ENCODE assay signal across 8 cellular contexts in the genomic region with DNA sequence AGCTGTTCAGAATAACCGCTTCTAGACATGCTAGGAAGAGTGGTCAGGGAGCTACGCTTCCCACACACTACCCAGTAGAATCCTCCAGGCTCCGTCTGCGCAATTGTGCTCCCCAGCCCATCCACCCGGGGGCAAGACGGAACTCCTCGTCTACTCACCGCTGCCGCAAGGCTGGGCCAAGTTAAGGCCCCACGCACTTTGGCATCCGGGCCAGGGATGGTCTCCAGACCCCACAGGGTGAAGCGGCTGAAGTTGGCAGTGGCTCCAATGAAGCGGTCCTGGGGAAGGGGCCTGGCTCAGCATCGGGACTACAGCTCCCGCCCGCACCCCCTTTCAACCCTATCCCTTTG. TPM values are rescaled to one million over a fixed set of nuclear protein-coding genes. Genes with fewer than 3 reads are reported as not detected.
DNase-seq lines count a peak whose midpoint lies in the region; ATAC-seq and TF ChIP-seq lines count a peak whose summit lies in the region.

No MANE protein-coding gene starts in this region.

- peaks cover 34% of the 10 kb centered on the region for H3K4me1 Mint-ChIP-seq in activated naive CD4-positive, alpha-beta T cell treated with anti-CD3 and anti-CD28 coated beads, Interleukin-2, amount 50 U/mL, for 24 hours

- H4K20me1 ChIP-seq in BLaER1 treated with 17β-estradiol and CSF1 and Interleukin-3, amounts not matched to agents 10 nM and 100 nM: peaks cover 28 to 56% (median 48%) of the 10 kb centered on the region in 11 experiments; a peak in 21 of 22 replicates

- H3K4me3 ChIP-seq in BLaER1 treated with 17β-estradiol and CSF1 and Interleukin-3, amounts not matched to agents 10 nM and 100 nM: peak overlapping the region; percentile 63 to 97 (median 86)
- H3K4me3 ChIP-seq in left ventricle myocardium inferior (peak overlapping the region; percentile 90), skeletal muscle cell (ENCODE audit: low read depth, low read length) (peak overlapping the region; percentile 73)

- H3K27me3 ChIP-seq in BLaER1 treated with 17β-estradiol and CSF1 and Interleukin-3, amounts not matched to agents 10 nM and 100 nM: no peaks in the 10 kb centered on the region
- no peaks in the 10 kb centered on the region for H3K27me3 ChIP-seq in left ventricle myocardium inferior (ENCODE audit: low read depth)

- peaks cover 44 to 49% (median 47%) of the 10 kb centered on the region in 11 experiments for H3K36me3 ChIP-seq in BLaER1 treated with 17β-estradiol and CSF1 and Interleukin-3, amounts not matched to agents 10 nM and 100 nM
- H3K36me3 ChIP-seq in left ventricle myocardium inferior: peaks cover 44% of the 10 kb centered on the region

- peak overlapping the region; percentile 96 for H3K27ac Mint-ChIP-seq in activated naive CD4-positive, alpha-beta T cell treated with anti-CD3 and anti-CD28 coated beads, Interleukin-2, amount 50 U/mL, for 24 hours

- DNase-seq in M059J (ENCODE audit: low read depth): peak; percentile 62
- no peak for DNase-seq in left ventricle myocardium inferior
- DNase-seq in skeletal muscle cell (ENCODE audit: low read depth): peak; percentile 14
- DNase-seq in amniotic stem cell (lab: John Stamatoyannopoulos, UW): no peak
- DNase-seq in mucosa of gallbladder (ENCODE audit: low spot score): no peak

- no peaks in the 10 kb centered on the region for H3K9me3 ChIP-seq in BLaER1 treated with 17β-estradiol and CSF1 and Interleukin-3, amounts not matched to agents 10 nM and 100 nM (replicated peaks in 1 of 11)
- H3K9me3 ChIP-seq in left ventricle myocardium inferior (replicated peaks): no peaks in the 10 kb centered on the region

- H3K4me2 ChIP-seq in BLaER1 treated with 17β-estradiol and CSF1 and Interleukin-3, amounts not matched to agents 10 nM and 100 nM: peak overlapping the region; percentile 92 to 99 (median 96)

- peaks cover 7% of the 10 kb centered on the region for H3K36me3 Mint-ChIP-seq in activated naive CD4-positive, alpha-beta T cell treated with anti-CD3 and anti-CD28 coated beads, Interleukin-2, amount 50 U/mL, for 24 hours

- intact Hi-C loops in left ventricle myocardium inferior (cut with micrococcal nuclease): loop anchor here (10.0 kb wide), 1 partner anchor 95 kb away; no protein-coding TSS in a partner anchor

- peak overlapping the region; percentile 11 to 93 (median 87); a peak in 21 of 22 replicates for H3K27ac ChIP-seq in BLaER1 treated with 17β-estradiol and CSF1 and Interleukin-3, amounts not matched to agents 10 nM and 100 nM
- H3K27ac ChIP-seq in left ventricle myocardium inferior (replicated peaks): peak overlapping the region; percentile 97

- peak overlapping the region; percentile 80 to 94 (median 89) for H3K9ac ChIP-seq in BLaER1 treated with 17β-estradiol and CSF1 and Interleukin-3, amounts not matched to agents 10 nM and 100 nM

- peak overlapping the region; percentile 94 for H3K4me3 Mint-ChIP-seq in activated naive CD4-positive, alpha-beta T cell treated with anti-CD3 and anti-CD28 coated beads, Interleukin-2, amount 50 U/mL, for 24 hours

- peak; percentile 15 for ATAC-seq in GM21619 (IDR thresholded peaks at IDR 0.05; ENCODE audit: unreplicated experiment)

- H3K27me3 Mint-ChIP-seq in activated naive CD4-positive, alpha-beta T cell treated with anti-CD3 and anti-CD28 coated beads, Interleukin-2, amount 50 U/mL, for 24 hours: no peaks in the 10 kb centered on the region

- no peaks in the 10 kb centered on the region for H3K9me3 Mint-ChIP-seq in activated naive CD4-positive, alpha-beta T cell treated with anti-CD3 and anti-CD28 coated beads, Interleukin-2, amount 50 U/mL, for 24 hours

- peaks cover 24 to 37% (median 29%) of the 10 kb centered on the region in 10 experiments for H3K4me1 ChIP-seq in BLaER1 treated with 17β-estradiol and CSF1 and Interleukin-3, amounts not matched to agents 10 nM and 100 nM
- H3K4me1 ChIP-seq in left ventricle myocardium inferior: peaks cover 35% of the 10 kb centered on the region

- no peak for TF ChIP-seq CTCF in left ventricle myocardium inferior (IDR thresholded peaks at IDR 0.05; ENCODE audit: borderline replicate concordance)

RNA-seq across cellular contexts. Expression of a gene that starts 0.7 kb away (rescaled TPM):
- total RNA-seq in M059J (2014; rRNA removed; shearing (Covaris generic)): 45.0 and 48.2 TPM in 2 replicates
- 39.7 TPM for total RNA-seq in left ventricle myocardium inferior
- 99.2 TPM for total RNA-seq in mucosa of gallbladder

RNA-seq across cellular contexts. Expression of a gene that starts 7.8 kb away (rescaled TPM):
- total RNA-seq in M059J (2014; rRNA removed; shearing (Covaris generic)): 21.6 and 37.8 TPM in 2 replicates
- total RNA-seq in left ventricle myocardium inferior (47.0 TPM), mucosa of gallbladder (74.7 TPM)

RNA-seq across cellular contexts. Expression of a gene that starts 57.1 kb away (rescaled TPM):
- 37.2 and 49.1 TPM in 2 replicates for total RNA-seq in M059J (2014; rRNA removed; shearing (Covaris generic))
- total RNA-seq in left ventricle myocardium inferior (33.8 TPM), mucosa of gallbladder (84.2 TPM)

Comparison
In these comparisons a context has a peak if more than half of its experiments do, and no peak if none do; other contexts are left out.
1. DNase-seq: peak in M059J (single experiment) and skeletal muscle cell (single experiment); none in left ventricle myocardium inferior (single experiment), amniotic stem cell (single experiment) and mucosa of gallbladder (single experiment).
2. Peak in every context shown above with its lines, with median percentiles within 50 percentile points of each other: H3K4me3 ChIP-seq.